ENCODE assay signal across 1 cellular context in the genomic region with DNA sequence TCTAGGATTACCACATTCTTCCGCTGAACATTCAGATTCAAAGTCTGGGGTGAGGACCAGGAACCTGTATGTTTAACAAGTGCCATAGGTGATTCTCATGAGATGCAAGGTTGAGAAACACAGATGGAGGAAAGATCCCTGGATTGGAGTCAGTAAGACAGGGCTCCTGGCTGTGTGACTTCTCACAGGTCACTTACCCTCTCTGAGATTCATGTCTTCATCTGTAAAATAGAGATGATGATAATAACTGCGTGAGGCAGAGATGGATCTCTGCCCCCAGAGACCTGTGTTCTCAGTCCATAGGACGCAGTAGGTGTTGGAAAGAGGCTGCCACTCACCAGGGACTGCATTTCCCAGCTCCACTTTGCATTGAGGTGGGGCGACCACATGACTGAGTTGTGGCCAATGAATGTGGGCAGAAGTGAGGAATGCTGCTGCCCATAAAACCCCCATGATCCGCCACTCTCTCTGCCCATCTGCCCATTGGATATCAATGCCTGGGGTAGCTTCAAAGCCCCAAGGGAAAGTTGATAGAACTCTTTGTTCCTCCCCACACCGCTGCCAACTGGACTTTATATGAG.
TF ChIP-seq lines count a peak whose summit lies in the region.

No MANE protein-coding gene starts in this region.

TF ChIP-seq in WTC11, 78 proteins besides CTCF, POLR2A, EP300 and RAD21 (continued from another document):
- TF ChIP-seq ZNF532 (CRISPR knock-in tag; IDR thresholded peaks at IDR 0.05; ENCODE audit: borderline replicate concordance) (no peak), ZNF138 (CRISPR knock-in tag; conservative IDR thresholded peaks at IDR 0.05) (no peak), ESRRA (CRISPR knock-in tag; IDR thresholded peaks at IDR 0.05; ENCODE audit: borderline replicate concordance) (no peak), ZBTB21 (CRISPR knock-in tag; IDR thresholded peaks at IDR 0.05; ENCODE audit: borderline replicate concordance) (no peak)
- TF ChIP-seq, protein P1, sequence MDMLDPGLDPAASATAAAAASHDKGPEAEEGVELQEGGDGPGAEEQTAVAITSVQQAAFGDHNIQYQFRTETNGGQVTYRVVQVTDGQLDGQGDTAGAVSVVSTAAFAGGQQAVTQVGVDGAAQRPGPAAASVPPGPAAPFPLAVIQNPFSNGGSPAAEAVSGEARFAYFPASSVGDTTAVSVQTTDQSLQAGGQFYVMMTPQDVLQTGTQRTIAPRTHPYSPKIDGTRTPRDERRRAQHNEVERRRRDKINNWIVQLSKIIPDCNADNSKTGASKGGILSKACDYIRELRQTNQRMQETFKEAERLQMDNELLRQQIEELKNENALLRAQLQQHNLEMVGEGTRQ (CRISPR knock-in tag; IDR thresholded peaks at IDR 0.05), result peak; percentile 85
